ENCODE assay signal across 8 cellular contexts in genomic region chr13:109869312-109870237, GRCh38.
DNase-seq lines count a peak whose midpoint lies in the region; ATAC-seq, FAIRE-seq and TF ChIP-seq lines count a peak whose summit lies in the region.

No MANE protein-coding gene starts in this region.

- in situ Hi-C loops in HepG2 (cut with HindIII; ENCODE audit: extremely low pct_ligation_motif_present, low pct_unique_long_range_greater_than_20kb) (no loop called here), brain microvascular endothelial cell (cut with HindIII; ENCODE audit: low pct_ligation_motif_present, low sequenced_read_pairs) (no loop called here)

- POLR2A ChIA-PET in HepG2 (lab: Yijun Ruan, JAX), result no interaction called here

- H3K4me1 Mint-ChIP-seq in stimulated activated effector memory CD8-positive, alpha-beta T cell treated with anti-CD3 and anti-CD28 coated beads, Interleukin-12 subunit alpha, Interleukin-12 subunit beta, amount 100 ng/mL, for 72 hours, result no peaks in the 10 kb centered on the region

- no peaks in the 10 kb centered on the region for H3K36me3 ChIP-seq in liver (ENCODE audit: control insufficient read depth in 4 of 4, insufficient read depth in 3 of 4, low read depth in 1 of 4, low read length in 3 of 4)
- no peaks in the 10 kb centered on the region for H3K36me3 ChIP-seq in HepG2 (replicated peaks in 1 of 2; ENCODE audit: control insufficient read depth in 1 of 2, insufficient read depth in 2 of 2, low read length in 2 of 2)
- no peaks in the 10 kb centered on the region for H3K36me3 ChIP-seq in brain microvascular endothelial cell (replicated peaks)

- H3K4me1 ChIP-seq in liver (ENCODE audit: control insufficient read depth in 4 of 4, insufficient read depth in 4 of 4, low read length in 3 of 4), result peaks cover 0 to 16% (median 11%) of the 10 kb centered on the region in 4 donors
- H3K4me1 ChIP-seq in HepG2 (ENCODE audit: insufficient read depth, low read length), result no peaks in the 10 kb centered on the region

- BruUV-seq in HepG2 (replicated peaks; lab: Mats Ljungman, UMichigan), result no TSS peak

- ATAC-seq in HepG2, result no peak
- peak; percentile 86 for ATAC-seq in left lobe of liver
- ATAC-seq in stimulated activated effector memory CD8-positive, alpha-beta T cell treated with anti-CD3 and anti-CD28 coated beads, Interleukin-12 subunit alpha, Interleukin-12 subunit beta, amount 100 ng/mL, for 72 hours, result peak; percentile 49

- intact Hi-C loops in HepG2 (cut with micrococcal nuclease; ENCODE audit: unreplicated experiment), result no loop called here

- TF ChIP-seq RAD21 in liver (IDR thresholded peaks at IDR 0.05), result peak in 1 of 2 donors; percentile 26
- no peak for TF ChIP-seq RAD21 in HepG2 (CRISPR knock-in tag; IDR thresholded peaks at IDR 0.05)

- no peak overlapping the region for H3K4me3 Mint-ChIP-seq in stimulated activated effector memory CD8-positive, alpha-beta T cell treated with anti-CD3 and anti-CD28 coated beads, Interleukin-12 subunit alpha, Interleukin-12 subunit beta, amount 100 ng/mL, for 72 hours

- H3K9me3 Mint-ChIP-seq in stimulated activated effector memory CD8-positive, alpha-beta T cell treated with anti-CD3 and anti-CD28 coated beads, Interleukin-12 subunit alpha, Interleukin-12 subunit beta, amount 100 ng/mL, for 72 hours, result peaks cover 3% of the 10 kb centered on the region

- no peak for FAIRE-seq in HepG2 (lab: Jason Lieb, UNC)

- H3K9me3 ChIP-seq in liver (ENCODE audit: control insufficient read depth in 4 of 4, low read length in 3 of 4) (no peaks in the 10 kb centered on the region), HepG2 (ENCODE audit: low read length) (no peaks in the 10 kb centered on the region)

- CTCF ChIA-PET in HepG2 (lab: Yijun Ruan, JAX; ENCODE audit: low intra/inter-chr PET ratio, low total read pairs), result no interaction called here

- no peak for TF ChIP-seq POLR2A in HepG2 (IDR thresholded peaks at IDR 0.05; ENCODE audit: insufficient read depth in 1 of 2, low read depth in 2 of 2, low read length in 2 of 2)

- H3K36me3 Mint-ChIP-seq in stimulated activated effector memory CD8-positive, alpha-beta T cell treated with anti-CD3 and anti-CD28 coated beads, Interleukin-12 subunit alpha, Interleukin-12 subunit beta, amount 100 ng/mL, for 72 hours, result no peaks in the 10 kb centered on the region

- WGBS in liver, result 58% methylated on average over 43 of the region's 43 CpGs
- WGBS in HepG2 (ENCODE audit: low lambda C conversion rate), result 76% methylated on average over 36 of the region's 43 CpGs

- TF ChIP-seq CTCF in liver (IDR thresholded peaks at IDR 0.05; ENCODE audit: low read depth, low read length, missing input control) (no peak), HepG2 (CRISPR knock-in tag; IDR thresholded peaks at IDR 0.05) (no peak), brain microvascular endothelial cell (IDR thresholded peaks at IDR 0.05; ENCODE audit: low read depth, low read length, missing control alignments) (peak; percentile 38)

- H3K9ac ChIP-seq in liver (ENCODE audit: low read depth in 1 of 2, low read length in 2 of 2), result no peak overlapping the region
- no peak overlapping the region for H3K9ac ChIP-seq in HepG2 (ENCODE audit: insufficient read depth, low read depth, low read length)

- H3K79me2 ChIP-seq in HepG2 (ENCODE audit: insufficient read depth, low read length), result no peaks in the 10 kb centered on the region

- H3K27ac ChIP-seq in liver (ENCODE audit: low read depth in 1 of 2, low read length in 2 of 2) (peak overlapping the region; percentile 21 to 59), HepG2 (ENCODE audit: extremely low read length, insufficient read depth, low read length) (no peak overlapping the region), brain microvascular endothelial cell (no peak overlapping the region)

- no peaks in the 10 kb centered on the region for H4K20me1 ChIP-seq in HepG2 (ENCODE audit: insufficient read depth, low read length)

- H3K4me3 ChIP-seq in liver (ENCODE audit: low read depth in 1 of 3, low read length in 3 of 3) (peak overlapping the region; percentile 4 to 26 (median 19)), HepG2 (replicated peaks in 1 of 3; ENCODE audit: insufficient read depth in 1 of 3, low read depth in 2 of 3, low read length in 3 of 3) (no peak overlapping the region), brain microvascular endothelial cell (ENCODE audit: low read depth, low read length) (peak overlapping the region; percentile 38)

- H2AFZ ChIP-seq in HepG2 (ENCODE audit: low read length), result no peak overlapping the region

- no peaks in the 10 kb centered on the region for H3K27me3 ChIP-seq in liver (ENCODE audit: control insufficient read depth in 4 of 4, insufficient read depth in 4 of 4, low read length in 3 of 4)
- no peaks in the 10 kb centered on the region for H3K27me3 ChIP-seq in HepG2 (ENCODE audit: control insufficient read depth in 1 of 2, insufficient read depth in 2 of 2, low read length in 2 of 2)
- H3K27me3 ChIP-seq in brain microvascular endothelial cell (replicated peaks), result no peaks in the 10 kb centered on the region

- no peak overlapping the region for H3K27ac Mint-ChIP-seq in stimulated activated effector memory CD8-positive, alpha-beta T cell treated with anti-CD3 and anti-CD28 coated beads, Interleukin-12 subunit alpha, Interleukin-12 subunit beta, amount 100 ng/mL, for 72 hours

- TF ChIP-seq EP300 in HepG2 (IDR thresholded peaks at IDR 0.05; ENCODE audit: low read depth in 2 of 2, low read length in 2 of 2) (no peak), HepG2 (CRISPR knock-in tag; IDR thresholded peaks at IDR 0.05; ENCODE audit: borderline replicate concordance) (no peak)

- DNase-seq in HepG2 (ENCODE audit: low spot score), result no peak
- peak; percentile 79 for DNase-seq in NCI-H526 treated with DMSO at 0.1 percent for 48 hours (lab: John Stamatoyannopoulos, UW)
- DNase-seq in brain microvascular endothelial cell, result peak; percentile 27
- peak; percentile 78 for DNase-seq in left lobe of liver (ENCODE audit: low spot score)
- no peak for DNase-seq in stimulated activated effector memory CD8-positive, alpha-beta T cell treated with anti-CD3 and anti-CD28 coated beads, Interleukin-12 subunit alpha, Interleukin-12 subunit beta, amount 100 ng/mL, for 72 hours (ENCODE audit: low spot score in 2 of 2)
- no peak for DNase-seq in KG1 (lab: John Stamatoyannopoulos, UW)
- DNase-seq in NOMO-1 treated with dmso at 0.1 percent for 144 hours (lab: John Stamatoyannopoulos, UW; ENCODE audit: unreplicated experiment), result no peak

- H3K4me2 ChIP-seq in HepG2 (ENCODE audit: low read depth, low read length), result no peak overlapping the region

TF ChIP-seq in liver, 16 proteins besides CTCF, POLR2A, EP300 and RAD21:
- TF ChIP-seq HNF4G (IDR thresholded peaks at IDR 0.05), result no peak
- TF ChIP-seq, protein P1, sequence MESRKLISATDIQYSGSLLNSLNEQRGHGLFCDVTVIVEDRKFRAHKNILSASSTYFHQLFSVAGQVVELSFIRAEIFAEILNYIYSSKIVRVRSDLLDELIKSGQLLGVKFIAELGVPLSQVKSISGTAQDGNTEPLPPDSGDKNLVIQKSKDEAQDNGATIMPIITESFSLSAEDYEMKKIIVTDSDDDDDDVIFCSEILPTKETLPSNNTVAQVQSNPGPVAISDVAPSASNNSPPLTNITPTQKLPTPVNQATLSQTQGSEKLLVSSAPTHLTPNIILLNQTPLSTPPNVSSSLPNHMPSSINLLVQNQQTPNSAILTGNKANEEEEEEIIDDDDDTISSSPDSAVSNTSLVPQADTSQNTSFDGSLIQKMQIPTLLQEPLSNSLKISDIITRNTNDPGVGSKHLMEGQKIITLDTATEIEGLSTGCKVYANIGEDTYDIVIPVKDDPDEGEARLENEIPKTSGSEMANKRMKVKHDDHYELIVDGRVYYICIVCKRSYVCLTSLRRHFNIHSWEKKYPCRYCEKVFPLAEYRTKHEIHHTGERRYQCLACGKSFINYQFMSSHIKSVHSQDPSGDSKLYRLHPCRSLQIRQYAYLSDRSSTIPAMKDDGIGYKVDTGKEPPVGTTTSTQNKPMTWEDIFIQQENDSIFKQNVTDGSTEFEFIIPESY (IDR thresholded peaks at IDR 0.05), result no peak
- TF ChIP-seq NR2F2 (IDR thresholded peaks at IDR 0.05), result no peak
- TF ChIP-seq SP1 (IDR thresholded peaks at IDR 0.05), result no peak
- no peak for TF ChIP-seq RXRA (IDR thresholded peaks at IDR 0.05)
- TF ChIP-seq EGR1 (IDR thresholded peaks at IDR 0.05; ENCODE audit: low read depth in 2 of 2), result no peak

TF ChIP-seq in HepG2, 621 proteins besides CTCF, POLR2A, EP300 and RAD21 (continues in another document):
- TF ChIP-seq ZNF138 (CRISPR knock-in tag; IDR thresholded peaks at IDR 0.05; ENCODE audit: low read depth), result no peak
- TF ChIP-seq ZNF12 (CRISPR knock-in tag; IDR thresholded peaks at IDR 0.05), result no peak
- TF ChIP-seq ASH2L (IDR thresholded peaks at IDR 0.05; ENCODE audit: insufficient read length, low read depth, low read length), result no peak
- TF ChIP-seq ZFP36L1 (CRISPR knock-in tag; IDR thresholded peaks at IDR 0.05), result no peak
- TF ChIP-seq PLRG1 (conservative IDR thresholded peaks at IDR 0.05), result no peak
- TF ChIP-seq MAZ (IDR thresholded peaks at IDR 0.05; ENCODE audit: borderline replicate concordance, low read depth, low read length), result no peak
- no peak for TF ChIP-seq MAZ (CRISPR knock-in tag; IDR thresholded peaks at IDR 0.05; ENCODE audit: low read depth)
- no peak for TF ChIP-seq ZNF549 (CRISPR knock-in tag; IDR thresholded peaks at IDR 0.05)
- TF ChIP-seq MTA3 (CRISPR knock-in tag; IDR thresholded peaks at IDR 0.05), result no peak
- TF ChIP-seq ZNF230 (CRISPR knock-in tag; IDR thresholded peaks at IDR 0.05), result no peak
- no peak for TF ChIP-seq SNRNP70 (IDR thresholded peaks at IDR 0.05; ENCODE audit: low read depth, low read length)
- TF ChIP-seq, protein P2, sequence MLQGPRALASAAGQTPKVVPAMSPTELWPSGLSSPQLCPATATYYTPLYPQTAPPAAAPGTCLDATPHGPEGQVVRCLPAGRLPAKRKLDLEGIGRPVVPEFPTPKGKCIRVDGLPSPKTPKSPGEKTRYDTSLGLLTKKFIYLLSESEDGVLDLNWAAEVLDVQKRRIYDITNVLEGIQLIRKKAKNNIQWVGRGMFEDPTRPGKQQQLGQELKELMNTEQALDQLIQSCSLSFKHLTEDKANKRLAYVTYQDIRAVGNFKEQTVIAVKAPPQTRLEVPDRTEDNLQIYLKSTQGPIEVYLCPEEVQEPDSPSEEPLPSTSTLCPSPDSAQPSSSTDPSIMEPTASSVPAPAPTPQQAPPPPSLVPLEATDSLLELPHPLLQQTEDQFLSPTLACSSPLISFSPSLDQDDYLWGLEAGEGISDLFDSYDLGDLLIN (CRISPR knock-in tag; IDR thresholded peaks at IDR 0.05; ENCODE audit: borderline replicate concordance), result no peak
- no peak for TF ChIP-seq CEBPG (CRISPR knock-in tag; IDR thresholded peaks at IDR 0.05)
- no peak for TF ChIP-seq ZNF468 (CRISPR knock-in tag; IDR thresholded peaks at IDR 0.05)
- TF ChIP-seq BCL6 (CRISPR knock-in tag; IDR thresholded peaks at IDR 0.05), result no peak
- no peak for TF ChIP-seq NFE2L2 (IDR thresholded peaks at IDR 0.05; ENCODE audit: low read length)

Comparison
In these comparisons a context has a peak if more than half of its experiments do, and no peak if none do; other contexts are left out.
1. H3K27ac ChIP-seq: peak in liver (2 of 2); none in HepG2 (single experiment) and brain microvascular endothelial cell (single experiment).
2. H3K4me3 ChIP-seq: peak in liver (3 of 3) and brain microvascular endothelial cell (single experiment); none in HepG2 (0 of 3).
3. DNase-seq: peak in NCI-H526 treated with DMSO at 0.1 percent for 48 hours (single experiment), brain microvascular endothelial cell (single experiment) and left lobe of liver (single experiment); none in HepG2 (single experiment), stimulated activated effector memory CD8-positive, alpha-beta T cell treated with anti-CD3 and anti-CD28 coated beads, Interleukin-12 subunit alpha, Interleukin-12 subunit beta, amount 100 ng/mL, for 72 hours (0 of 2), KG1 (single experiment) and NOMO-1 treated with dmso at 0.1 percent for 144 hours (single experiment).